Comparison of ENCODE assay signal across 32 cellular contexts in the genomic region with DNA sequence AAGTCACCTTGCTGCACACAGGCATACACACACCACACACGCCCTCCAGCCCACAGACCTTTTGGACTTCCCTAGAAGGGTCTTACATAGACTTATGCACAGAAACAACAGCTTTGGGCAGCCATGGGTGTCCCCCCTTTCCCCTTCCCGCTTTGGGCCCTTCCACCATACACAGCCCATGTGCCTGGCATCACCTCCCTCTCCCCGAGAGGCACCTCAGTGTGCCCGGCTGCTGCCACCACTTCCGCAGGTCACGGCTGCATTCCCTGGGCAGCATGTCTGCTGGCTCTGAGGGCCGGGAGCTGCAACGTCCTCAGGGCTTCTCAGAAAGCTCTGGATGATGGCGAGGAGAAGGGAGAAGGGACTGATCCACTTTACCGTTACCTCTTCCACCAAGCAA.
"Had no signal": no experiment of that assay in that cellular context is flagged by ENCODE, and none has a peak within 500 bp of the region (broad histone marks: within the 10 kb centered on the region; RNA-seq: fewer than 3 reads in every experiment).

No MANE protein-coding gene starts in this region.

- H3K36me3 ChIP-seq: adrenal gland, ascending aorta, breast epithelium, cardiac muscle cell had no signal

- H3K27me3 ChIP-seq: ascending aorta, breast epithelium, cardiac muscle cell had no signal

- H3K4me1 ChIP-seq: adrenal gland, ascending aorta, breast epithelium had no signal

- H3K36me3 Mint-ChIP-seq: activated naive CD4-positive, alpha-beta T cell treated with anti-CD3 and anti-CD28 coated beads, Interleukin-2, amount 50 U/mL, for 24 hours; activated naive CD8-positive, alpha-beta T cell treated with anti-CD3 and anti-CD28 coated beads for 36 hours; brain had no signal

- H3K4me3 ChIP-seq: adrenal gland, ascending aorta, breast epithelium, cardiac muscle cell, coronary artery, dorsolateral prefrontal cortex had no signal

- H3K9me3 ChIP-seq: adrenal gland, ascending aorta had no signal

- H3K4me1 Mint-ChIP-seq: activated CD4-positive, alpha-beta T cell treated with anti-CD3 and anti-CD28 coated beads for 36 hours; activated naive CD4-positive, alpha-beta T cell treated with anti-CD3 and anti-CD28 coated beads, Interleukin-2, amount 50 U/mL, for 24 hours; activated naive CD8-positive, alpha-beta T cell treated with anti-CD3 and anti-CD28 coated beads for 36 hours; activated naive CD8-positive, alpha-beta T cell treated with anti-CD3 and anti-CD28 coated beads, Interleukin-2, amount 50 U/mL, for 24 hours; endodermal cell had no signal

- H3K9me3 Mint-ChIP-seq: activated CD4-positive, alpha-beta memory T cell treated with anti-CD3 and anti-CD28 coated beads, Interleukin-2, amount 10 ng/mL, durations not matched to agents 7 days and 5 days; activated naive CD4-positive, alpha-beta T cell treated with anti-CD3 and anti-CD28 coated beads, Interleukin-2, amount 50 U/mL, for 24 hours; activated naive CD8-positive, alpha-beta T cell treated with anti-CD3 and anti-CD28 coated beads, Interleukin-2, amount 50 U/mL, for 24 hours; activated T-cell treated with anti-CD3 and anti-CD28 coated beads, Interleukin-2, amount 50 U/mL, for 24 hours; activated T-cell treated with anti-CD3 and anti-CD28 coated beads, Interleukin-2, amount 50 U/mL, for 72 hours; dendritic cell treated with granulocyte-macrophage colony-stimulating factor and Interleukin-4, amounts not matched to agents 40 ng/mL and 50 ng/mL, for 4 days; endodermal cell had no signal

- H3K27ac Mint-ChIP-seq: activated CD4-positive, alpha-beta memory T cell treated with anti-CD3 and anti-CD28 coated beads, Interleukin-2, amount 10 ng/mL, durations not matched to agents 7 days and 5 days; activated CD4-positive, alpha-beta T cell treated with anti-CD3 and anti-CD28 coated beads for 36 hours; activated CD4-positive, alpha-beta T cell treated with anti-CD3 and anti-CD28 coated beads, Interleukin-2, amount 10 ng/mL, durations not matched to agents 7 days and 5 days; activated naive CD4-positive, alpha-beta T cell treated with anti-CD3 and anti-CD28 coated beads, Interleukin-2, amount 50 U/mL, for 24 hours; activated naive CD8-positive, alpha-beta T cell treated with anti-CD3 and anti-CD28 coated beads for 36 hours; activated naive CD8-positive, alpha-beta T cell treated with anti-CD3 and anti-CD28 coated beads, Interleukin-2, amount 50 U/mL, for 24 hours; activated T-cell treated with anti-CD3 and anti-CD28 coated beads, Interleukin-2, amount 50 U/mL, for 24 hours; activated T-cell treated with anti-CD3 and anti-CD28 coated beads, Interleukin-2, amount 50 U/mL, for 72 hours; brain; dendritic cell treated with granulocyte-macrophage colony-stimulating factor and Interleukin-4, amounts not matched to agents 40 ng/mL and 50 ng/mL, for 4 days; endodermal cell had no signal

- ATAC-seq: activated CD4-positive, alpha-beta T cell treated with anti-CD3 and anti-CD28 coated beads for 36 hours; activated naive CD8-positive, alpha-beta T cell treated with anti-CD3 and anti-CD28 coated beads, Interleukin-2, amount 50 U/mL, for 24 hours; activated T-cell treated with anti-CD3 and anti-CD28 coated beads, Interleukin-2, amount 50 U/mL, for 72 hours; esophagus mucosa had no signal

- H3K27ac ChIP-seq: adrenal gland, ascending aorta, breast epithelium, cardiac muscle cell, coronary artery, dorsolateral prefrontal cortex had no signal

- H3K4me3 Mint-ChIP-seq: activated CD4-positive, alpha-beta memory T cell treated with anti-CD3 and anti-CD28 coated beads, Interleukin-2, amount 10 ng/mL, durations not matched to agents 7 days and 5 days; activated CD4-positive, alpha-beta T cell treated with anti-CD3 and anti-CD28 coated beads for 36 hours; activated CD4-positive, alpha-beta T cell treated with anti-CD3 and anti-CD28 coated beads, Interleukin-2, amount 10 ng/mL, durations not matched to agents 7 days and 5 days; activated naive CD4-positive, alpha-beta T cell treated with anti-CD3 and anti-CD28 coated beads, Interleukin-2, amount 50 U/mL, for 24 hours; activated naive CD8-positive, alpha-beta T cell treated with anti-CD3 and anti-CD28 coated beads for 36 hours; activated naive CD8-positive, alpha-beta T cell treated with anti-CD3 and anti-CD28 coated beads, Interleukin-2, amount 50 U/mL, for 24 hours; activated T-cell treated with anti-CD3 and anti-CD28 coated beads, Interleukin-2, amount 50 U/mL, for 24 hours; activated T-cell treated with anti-CD3 and anti-CD28 coated beads, Interleukin-2, amount 50 U/mL, for 72 hours; brain; dendritic cell treated with granulocyte-macrophage colony-stimulating factor and Interleukin-4, amounts not matched to agents 40 ng/mL and 50 ng/mL, for 4 days; endodermal cell had no signal

- DNase-seq: activated CD4-positive, alpha-beta memory T cell treated with anti-CD3 and anti-CD28 coated beads, Interleukin-2, amount 10 ng/mL, durations not matched to agents 7 days and 5 days; activated CD4-positive, alpha-beta T cell treated with anti-CD3 and anti-CD28 coated beads for 36 hours; activated CD4-positive, alpha-beta T cell treated with anti-CD3 and anti-CD28 coated beads, Interleukin-2, amount 10 ng/mL, durations not matched to agents 7 days and 5 days; activated CD4-positive, alpha-beta T cell treated with anti-CD3 and anti-CD28 coated beads, Interleukin-2, amount 50 U/mL, for 4 hours; activated CD4-positive, CD25-positive, alpha-beta regulatory T cell; activated CD4-positive, CD25-positive, alpha-beta regulatory T cell treated with anti-CD3 and anti-CD28 coated beads, Interleukin-2, amount 50 U/mL, for 72 hours; activated CD8-positive, alpha-beta memory T cell treated with anti-CD3 and anti-CD28 coated beads, Interleukin-2, amount 50 U/mL, for 48 hours; activated gamma-delta T cell; activated naive CD4-positive, alpha-beta T cell; activated naive CD8-positive, alpha-beta T cell treated with anti-CD3 and anti-CD28 coated beads for 36 hours; activated naive CD8-positive, alpha-beta T cell treated with anti-CD3 and anti-CD28 coated beads, Interleukin-2, amount 50 U/mL, for 24 hours; activated T-cell treated with anti-CD3 and anti-CD28 coated beads for 4 hours; activated T-cell treated with anti-CD3 and anti-CD28 coated beads, Interleukin-2, amount 50 U/mL, for 24 hours; activated T-cell treated with anti-CD3 and anti-CD28 coated beads, Interleukin-2, amount 50 U/mL, for 72 hours; adrenal gland; amygdala; central memory CD4-positive, alpha-beta T cell; cerebellar nuclear complex; dorsolateral prefrontal cortex; effector memory CD4-positive, alpha-beta T cell; endodermal cell; foreskin fibroblast; head of caudate nucleus; T-helper 2 cell had no signal
